8 cellular contexts compared by ENCODE assay signal in the genomic region with DNA sequence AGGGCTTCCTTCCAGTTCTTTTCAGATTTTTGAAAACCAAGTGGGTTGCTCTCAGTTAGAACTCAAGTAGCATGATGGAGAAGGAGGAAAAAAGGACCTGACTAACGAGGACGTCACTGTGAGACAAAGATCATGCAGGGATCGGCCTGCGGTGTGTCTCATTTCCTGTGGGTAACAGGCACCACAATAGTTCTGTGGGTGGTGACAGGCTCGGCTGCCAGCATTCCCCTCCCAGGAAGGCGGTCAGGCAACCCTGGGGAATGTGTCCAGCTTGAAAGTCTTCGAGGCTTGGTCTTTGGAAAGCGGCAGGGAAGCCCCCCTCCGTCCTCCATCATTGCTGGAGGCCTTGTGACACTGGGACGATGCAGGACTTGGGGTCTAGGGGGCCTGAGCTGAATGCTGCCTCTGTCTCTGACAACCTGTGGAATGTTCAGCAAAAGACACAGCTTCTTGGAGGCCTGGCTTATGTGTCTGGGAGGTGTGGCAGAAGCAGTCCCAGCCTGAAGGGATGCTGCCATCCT.
DNase-seq lines count a peak whose midpoint lies in the region; ATAC-seq and TF ChIP-seq lines count a peak whose summit lies in the region.

No MANE protein-coding gene starts in this region.

- DNase-seq in SW 1271 (lab: John Stamatoyannopoulos, UW): peak; percentile 47 to 89
- peak; percentile 78 for DNase-seq in activated naive CD8-positive, alpha-beta T cell treated with anti-CD3 and anti-CD28 coated beads, Interleukin-2, amount 10 ng/mL, durations not matched to agents 7 days and 5 days
- DNase-seq in lower leg skin (ENCODE audit: low spot score in 2 of 2): peak; percentile 42 to 89
- DNase-seq in stimulated activated CD8-positive, alpha-beta memory T cell treated with anti-CD3 and anti-CD28 coated beads, Interleukin-7, amount 100 ng/mL, for 24 hours (ENCODE audit: low read depth): peak; percentile 47
- no peak for DNase-seq in gastrocnemius medialis
- DNase-seq in putamen (ENCODE audit: low spot score): no peak

- H3K4me1 ChIP-seq in gastrocnemius medialis: no peaks in the 10 kb centered on the region

- H3K27ac ChIP-seq in gastrocnemius medialis: no peak overlapping the region

- H3K9me3 ChIP-seq in gastrocnemius medialis: no peaks in the 10 kb centered on the region

- no peaks in the 10 kb centered on the region for H3K27me3 ChIP-seq in gastrocnemius medialis

- H3K9me3 Mint-ChIP-seq in activated naive CD8-positive, alpha-beta T cell treated with anti-CD3 and anti-CD28 coated beads, Interleukin-2, amount 10 ng/mL, durations not matched to agents 7 days and 5 days: peaks cover 12% of the 10 kb centered on the region

- 27 to 39% methylated on average over 9 to 10 of the region's 10 CpGs for WGBS in lower leg skin, 2 donors

- peaks cover 26% of the 10 kb centered on the region for H3K4me1 Mint-ChIP-seq in activated naive CD8-positive, alpha-beta T cell treated with anti-CD3 and anti-CD28 coated beads, Interleukin-2, amount 10 ng/mL, durations not matched to agents 7 days and 5 days

- POLR2A ChIA-PET in activated naive CD8-positive, alpha-beta T cell treated with anti-CD3 and anti-CD28 coated beads, Interleukin-2, amount 10 ng/mL, durations not matched to agents 7 days and 5 days (lab: Charles Lee): interaction anchor here (0.5 to 1.7 kb wide), 2 partner anchors 12 to 129 kb away, joined by 3 to 5 read pairs; no protein-coding TSS in a partner anchor

- in situ Hi-C loops in gastrocnemius medialis (cut with MboI; ENCODE audit: low sequenced_read_pairs in 4 of 4): loop anchor here in 2 of 4 donors (10.0 kb wide), 2 partner anchors 115 to 375 kb away; no protein-coding TSS in a partner anchor

- H3K27ac Mint-ChIP-seq in activated naive CD8-positive, alpha-beta T cell treated with anti-CD3 and anti-CD28 coated beads, Interleukin-2, amount 10 ng/mL, durations not matched to agents 7 days and 5 days: peak overlapping the region; percentile 92

- H3K4me3 ChIP-seq in lower leg skin (ENCODE audit: low read depth, poor library complexity, severe bottlenecking): no peak overlapping the region
- no peak overlapping the region for H3K4me3 ChIP-seq in gastrocnemius medialis

- no peaks in the 10 kb centered on the region for H3K27me3 Mint-ChIP-seq in activated naive CD8-positive, alpha-beta T cell treated with anti-CD3 and anti-CD28 coated beads, Interleukin-2, amount 10 ng/mL, durations not matched to agents 7 days and 5 days

- no peak for TF ChIP-seq POLR2A in lower leg skin (IDR thresholded peaks at IDR 0.05)
- no peak for TF ChIP-seq POLR2A in gastrocnemius medialis (IDR thresholded peaks at IDR 0.05)

- H3K4me3 Mint-ChIP-seq in activated naive CD8-positive, alpha-beta T cell treated with anti-CD3 and anti-CD28 coated beads, Interleukin-2, amount 10 ng/mL, durations not matched to agents 7 days and 5 days: peak overlapping the region; percentile 77

- peaks cover 10% of the 10 kb centered on the region for H3K36me3 Mint-ChIP-seq in activated naive CD8-positive, alpha-beta T cell treated with anti-CD3 and anti-CD28 coated beads, Interleukin-2, amount 10 ng/mL, durations not matched to agents 7 days and 5 days

- intact Hi-C loops in lower leg skin (cut with DNase I; ENCODE audit: low total_unique reads): no loop called here
- intact Hi-C loops in gastrocnemius medialis (cut with DNase I; ENCODE audit: low total_unique reads): no loop called here

- ATAC-seq in GM19043 (IDR thresholded peaks at IDR 0.05; ENCODE audit: low read depth, unreplicated experiment) (peak; percentile 86), HG03159 (IDR thresholded peaks at IDR 0.05; ENCODE audit: unreplicated experiment) (peak; percentile 84), gastrocnemius medialis (no peak)
- ATAC-seq in activated naive CD8-positive, alpha-beta T cell treated with anti-CD3 and anti-CD28 coated beads, Interleukin-2, amount 10 ng/mL, durations not matched to agents 7 days and 5 days (ENCODE audit: low read depth): peak; percentile 83

- no peaks in the 10 kb centered on the region for H3K36me3 ChIP-seq in gastrocnemius medialis

- TF ChIP-seq CTCF in lower leg skin (IDR thresholded peaks at IDR 0.05) (no peak), gastrocnemius medialis (IDR thresholded peaks at IDR 0.05 in 4 of 5, conservative IDR thresholded peaks at IDR 0.05 in 1 of 5) (no peak)

Comparison
In these comparisons a context has a peak if more than half of its experiments do, and no peak if none do; other contexts are left out.
1. ATAC-seq: peak in GM19043 (single experiment), HG03159 (single experiment) and activated naive CD8-positive, alpha-beta T cell treated with anti-CD3 and anti-CD28 coated beads, Interleukin-2, amount 10 ng/mL, durations not matched to agents 7 days and 5 days (single experiment); none in gastrocnemius medialis (0 of 2).
2. DNase-seq: peak in SW 1271 (2 of 2), activated naive CD8-positive, alpha-beta T cell treated with anti-CD3 and anti-CD28 coated beads, Interleukin-2, amount 10 ng/mL, durations not matched to agents 7 days and 5 days (single experiment), lower leg skin (2 of 2) and stimulated activated CD8-positive, alpha-beta memory T cell treated with anti-CD3 and anti-CD28 coated beads, Interleukin-7, amount 100 ng/mL, for 24 hours (single experiment); none in gastrocnemius medialis (0 of 2) and putamen (single experiment).